Comparison of ENCODE assay signal across 19 cellular contexts in the genomic region with DNA sequence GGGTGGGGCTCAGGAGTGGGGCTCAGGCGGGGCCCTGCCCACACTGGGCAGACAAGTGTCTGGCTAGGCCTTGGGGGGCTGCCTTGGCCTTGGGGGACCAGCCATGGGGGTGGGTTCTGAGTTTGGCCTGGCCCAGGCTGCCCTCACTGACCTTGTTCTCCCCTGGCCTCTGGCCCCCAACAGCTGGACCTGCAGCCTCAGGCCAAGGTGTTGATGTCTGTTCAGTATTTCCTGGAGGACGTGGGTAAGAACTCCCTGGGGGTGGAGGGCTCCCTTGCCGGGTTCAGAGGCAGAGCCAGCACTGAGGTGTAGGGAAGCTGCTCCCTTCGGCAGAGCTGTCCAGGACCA. TPM values are rescaled to one million over a fixed set of nuclear protein-coding genes. Genes with fewer than 3 reads are reported as not detected.
DNase-seq lines count a peak whose midpoint lies in the region; ATAC-seq and TF ChIP-seq lines count a peak whose summit lies in the region.
"Had no signal": no experiment of that assay in that cellular context is flagged by ENCODE, and none has a peak within 500 bp of the region (broad histone marks: within the 10 kb centered on the region; RNA-seq: fewer than 3 reads in every experiment).

No MANE protein-coding gene starts in this region.

- no peaks in the 10 kb centered on the region for H3K4me1 ChIP-seq in aorta (ENCODE audit: control insufficient read depth in 1 of 2, insufficient read depth in 2 of 2, low read length in 2 of 2)
- H3K4me1 ChIP-seq: ascending aorta, psoas muscle had no signal

- H3K36me3 ChIP-seq in aorta (ENCODE audit: control insufficient read depth in 1 of 2, insufficient read depth in 2 of 2, low read length in 1 of 2), result peaks cover 0 to 18% of the 10 kb centered on the region in 2 donors

- no peaks in the 10 kb centered on the region for H3K27me3 ChIP-seq in aorta (ENCODE audit: control insufficient read depth in 1 of 2, insufficient read depth in 2 of 2, low read length in 1 of 2)
- H3K27me3 ChIP-seq: ascending aorta, esophagus muscularis mucosa, thyroid gland had no signal

- H3K9me3 ChIP-seq in aorta (ENCODE audit: control insufficient read depth, low read length), result no peaks in the 10 kb centered on the region
- H3K9me3 ChIP-seq: ascending aorta, esophagus muscularis mucosa, psoas muscle, thyroid gland had no signal

- POLR2A ChIA-PET in activated CD4-positive, alpha-beta T cell treated with anti-CD3 and anti-CD28 coated beads, Interleukin-2, amount 10 ng/mL, durations not matched to agents 7 days and 5 days (lab: Charles Lee), result no interaction called here

- peak overlapping the region; percentile 59 to 93 (median 79) for H3K27ac Mint-ChIP-seq in IgD-negative memory B cell
- no peak overlapping the region for H3K27ac Mint-ChIP-seq in Calu3 (ENCODE audit: unreplicated experiment)
- no peak overlapping the region for H3K27ac Mint-ChIP-seq in activated CD8-positive, alpha-beta memory T cell treated with anti-CD3 and anti-CD28 coated beads, Interleukin-2, amount 10 ng/mL, durations not matched to agents 7 days and 5 days
- H3K27ac Mint-ChIP-seq in activated CD4-positive, alpha-beta T cell treated with anti-CD3 and anti-CD28 coated beads, Interleukin-2, amount 10 ng/mL, durations not matched to agents 7 days and 5 days, result no peak overlapping the region
- H3K27ac Mint-ChIP-seq: activated CD4-positive, alpha-beta T cell treated with anti-CD3 and anti-CD28 coated beads, Interleukin-2, amount 10 ng/mL, durations not matched to agents 24 days and 14 days; T-cell had no signal

- ATAC-seq in GM19455 (IDR thresholded peaks at IDR 0.05; ENCODE audit: unreplicated experiment), result peak; percentile 32
- peak; percentile 7 for ATAC-seq in HG02870 (IDR thresholded peaks at IDR 0.05; ENCODE audit: unreplicated experiment)
- ATAC-seq in activated CD8-positive, alpha-beta memory T cell treated with anti-CD3 and anti-CD28 coated beads, Interleukin-2, amount 10 ng/mL, durations not matched to agents 7 days and 5 days, result no peak
- no peak for ATAC-seq in aorta (ENCODE audit: low FRiP score)
- ATAC-seq: psoas muscle, T-cell had no signal

- CTCF ChIA-PET in Calu3 (lab: Charles Lee), result no interaction called here
- CTCF ChIA-PET in activated CD8-positive, alpha-beta memory T cell treated with anti-CD3 and anti-CD28 coated beads, Interleukin-2, amount 10 ng/mL, durations not matched to agents 7 days and 5 days (lab: Charles Lee), result interaction anchor here (1.0 to 1.5 kb wide), 2 partner anchors 15 to 47 kb away, joined by 3 to 4 read pairs; no protein-coding TSS in a partner anchor
- CTCF ChIA-PET in activated CD4-positive, alpha-beta T cell treated with anti-CD3 and anti-CD28 coated beads, Interleukin-2, amount 10 ng/mL, durations not matched to agents 7 days and 5 days (lab: Charles Lee), result interaction anchor here (0.9 kb wide), 1 partner anchor 19 kb away, joined by 4 read pairs; no protein-coding TSS in a partner anchor

- H3K4me3 Mint-ChIP-seq in IgD-negative memory B cell (peak overlapping the region; percentile 60 to 88 (median 78)), Calu3 (ENCODE audit: low read depth, unreplicated experiment) (no peak overlapping the region)
- no peak overlapping the region for H3K4me3 Mint-ChIP-seq in activated CD8-positive, alpha-beta memory T cell treated with anti-CD3 and anti-CD28 coated beads, Interleukin-2, amount 10 ng/mL, durations not matched to agents 7 days and 5 days
- H3K4me3 Mint-ChIP-seq in activated CD4-positive, alpha-beta T cell treated with anti-CD3 and anti-CD28 coated beads, Interleukin-2, amount 10 ng/mL, durations not matched to agents 7 days and 5 days, result no peak overlapping the region
- H3K4me3 Mint-ChIP-seq: activated CD4-positive, alpha-beta T cell treated with anti-CD3 and anti-CD28 coated beads, Interleukin-2, amount 10 ng/mL, durations not matched to agents 24 days and 14 days; T-cell had no signal

- H3K9me3 Mint-ChIP-seq in IgD-negative memory B cell (no peaks in the 10 kb centered on the region), Calu3 (ENCODE audit: low read depth, unreplicated experiment) (no peaks in the 10 kb centered on the region)
- H3K9me3 Mint-ChIP-seq in activated CD8-positive, alpha-beta memory T cell treated with anti-CD3 and anti-CD28 coated beads, Interleukin-2, amount 10 ng/mL, durations not matched to agents 7 days and 5 days (ENCODE audit: low read depth), result no peaks in the 10 kb centered on the region
- no peaks in the 10 kb centered on the region for H3K9me3 Mint-ChIP-seq in activated CD4-positive, alpha-beta T cell treated with anti-CD3 and anti-CD28 coated beads, Interleukin-2, amount 10 ng/mL, durations not matched to agents 7 days and 5 days
- H3K9me3 Mint-ChIP-seq: activated CD4-positive, alpha-beta T cell treated with anti-CD3 and anti-CD28 coated beads, Interleukin-2, amount 10 ng/mL, durations not matched to agents 24 days and 14 days; T-cell had no signal

- intact Hi-C loops in Calu3 (cut with micrococcal nuclease; ENCODE audit: unreplicated experiment), result no loop called here
- intact Hi-C loops in aorta (cut with DNase I), result no loop called here

- H3K27me3 Mint-ChIP-seq in IgD-negative memory B cell (no peaks in the 10 kb centered on the region), Calu3 (ENCODE audit: unreplicated experiment) (no peaks in the 10 kb centered on the region)
- H3K27me3 Mint-ChIP-seq in activated CD8-positive, alpha-beta memory T cell treated with anti-CD3 and anti-CD28 coated beads, Interleukin-2, amount 10 ng/mL, durations not matched to agents 7 days and 5 days, result no peaks in the 10 kb centered on the region
- no peaks in the 10 kb centered on the region for H3K27me3 Mint-ChIP-seq in activated CD4-positive, alpha-beta T cell treated with anti-CD3 and anti-CD28 coated beads, Interleukin-2, amount 10 ng/mL, durations not matched to agents 7 days and 5 days
- H3K27me3 Mint-ChIP-seq: activated CD4-positive, alpha-beta T cell treated with anti-CD3 and anti-CD28 coated beads, Interleukin-2, amount 10 ng/mL, durations not matched to agents 24 days and 14 days; T-cell had no signal

- DNase-seq in Calu3 (no peak), aorta (no peak)
- DNase-seq in activated CD8-positive, alpha-beta memory T cell treated with anti-CD3 and anti-CD28 coated beads, Interleukin-2, amount 10 ng/mL, durations not matched to agents 7 days and 5 days, result no peak
- no peak for DNase-seq in activated CD4-positive, alpha-beta T cell treated with anti-CD3 and anti-CD28 coated beads, Interleukin-2, amount 10 ng/mL, durations not matched to agents 7 days and 5 days
- DNase-seq: activated CD4-positive, alpha-beta T cell treated with anti-CD3 and anti-CD28 coated beads, Interleukin-2, amount 10 ng/mL, durations not matched to agents 24 days and 14 days; cortex of kidney; DMS153; NCI-H1092 treated with DMSO at 0.1 percent for 48 hours; NCI-H345; PC-3; psoas muscle; thyroid gland had no signal

- no peak overlapping the region for H3K27ac ChIP-seq in aorta (ENCODE audit: low read depth in 1 of 2, low read length in 2 of 2)
- H3K27ac ChIP-seq: ascending aorta, esophagus muscularis mucosa, psoas muscle, thyroid gland had no signal

- H3K4me3 ChIP-seq in GM12875 (ENCODE audit: low read depth, low read length) (peak overlapping the region; percentile 11), aorta (ENCODE audit: low read length in 2 of 2) (no peak overlapping the region)
- H3K4me3 ChIP-seq: ascending aorta, esophagus muscularis mucosa, psoas muscle, thyroid gland had no signal

- TF ChIP-seq CTCF in GM12875 (IDR thresholded peaks at IDR 0.05; ENCODE audit: borderline replicate concordance, insufficient read depth, low read depth, low read length) (no peak), Calu3 (IDR thresholded peaks at IDR 0.05; ENCODE audit: unreplicated experiment) (no peak)

- 74 to 79% methylated on average over 4 of the region's 4 CpGs for WGBS in aorta, 2 donors

- BruUV-seq in Calu3 (replicated peaks; lab: Mats Ljungman, UMichigan), result no TSS peak

- no peaks in the 10 kb centered on the region for H3K36me3 Mint-ChIP-seq in IgD-negative memory B cell
- peaks cover 12% of the 10 kb centered on the region for H3K36me3 Mint-ChIP-seq in Calu3 (ENCODE audit: insufficient read depth, unreplicated experiment)
- H3K36me3 Mint-ChIP-seq in activated CD8-positive, alpha-beta memory T cell treated with anti-CD3 and anti-CD28 coated beads, Interleukin-2, amount 10 ng/mL, durations not matched to agents 7 days and 5 days, result peaks cover 2% of the 10 kb centered on the region
- H3K36me3 Mint-ChIP-seq in activated CD4-positive, alpha-beta T cell treated with anti-CD3 and anti-CD28 coated beads, Interleukin-2, amount 10 ng/mL, durations not matched to agents 7 days and 5 days (ENCODE audit: low read depth), result peaks cover 6% of the 10 kb centered on the region

- H3K4me1 Mint-ChIP-seq in IgD-negative memory B cell (peaks cover 35 to 49% (median 42%) of the 10 kb centered on the region in 3 donors), Calu3 (ENCODE audit: low read depth, unreplicated experiment) (no peaks in the 10 kb centered on the region)
- peaks cover 2% of the 10 kb centered on the region for H3K4me1 Mint-ChIP-seq in activated CD8-positive, alpha-beta memory T cell treated with anti-CD3 and anti-CD28 coated beads, Interleukin-2, amount 10 ng/mL, durations not matched to agents 7 days and 5 days
- no peaks in the 10 kb centered on the region for H3K4me1 Mint-ChIP-seq in activated CD4-positive, alpha-beta T cell treated with anti-CD3 and anti-CD28 coated beads, Interleukin-2, amount 10 ng/mL, durations not matched to agents 7 days and 5 days

RNA-seq across cellular contexts. Expression of a gene that starts 20.0 kb away (rescaled TPM):
- 69.2 TPM for polyA plus RNA-seq in IgD-negative memory B cell
- total RNA-seq in Calu3 (2022), result 24.4 and 25.2 TPM in 2 replicates
- 10 to 100 TPM; 17.2 to 18.7 TPM for total RNA-seq in activated CD8-positive, alpha-beta memory T cell treated with anti-CD3 and anti-CD28 coated beads, Interleukin-2, amount 10 ng/mL, durations not matched to agents 7 days and 5 days
- total RNA-seq in activated CD4-positive, alpha-beta T cell treated with anti-CD3 and anti-CD28 coated beads, Interleukin-2, amount 10 ng/mL, durations not matched to agents 7 days and 5 days, result 10 to 100 TPM; 19.9 to 23.5 TPM
- total RNA-seq in aorta, result 10 to 100 TPM; 23.6 to 33.4 TPM
- polyA plus RNA-seq in aorta, result 10 to 100 TPM; 16.1 to 30.8 TPM

RNA-seq across cellular contexts. Expression of a gene that starts 50.8 kb away (rescaled TPM):
- polyA plus RNA-seq in IgD-negative memory B cell (17.4 TPM), aorta (1 to 10 TPM; 5.0 to 5.8 TPM)
- total RNA-seq in Calu3 (2022) (30.5 and 35.0 TPM in 2 replicates), aorta (10 to 100 TPM; 11.9 to 16.6 TPM)
- total RNA-seq in activated CD8-positive, alpha-beta memory T cell treated with anti-CD3 and anti-CD28 coated beads, Interleukin-2, amount 10 ng/mL, durations not matched to agents 7 days and 5 days, result 10 to 100 TPM; 32.4 to 38.3 TPM
- 10 to 100 TPM; 33.3 to 34.1 TPM for total RNA-seq in activated CD4-positive, alpha-beta T cell treated with anti-CD3 and anti-CD28 coated beads, Interleukin-2, amount 10 ng/mL, durations not matched to agents 7 days and 5 days

Comparison
In these comparisons a context has a peak if more than half of its experiments do, and no peak if none do; other contexts are left out.
1. ATAC-seq: peak in GM19455 (single experiment) and HG02870 (single experiment); none in activated CD8-positive, alpha-beta memory T cell treated with anti-CD3 and anti-CD28 coated beads, Interleukin-2, amount 10 ng/mL, durations not matched to agents 7 days and 5 days (single experiment) and aorta (single experiment).
2. H3K27ac Mint-ChIP-seq: peak in IgD-negative memory B cell (3 of 3); none in Calu3 (single experiment), activated CD8-positive, alpha-beta memory T cell treated with anti-CD3 and anti-CD28 coated beads, Interleukin-2, amount 10 ng/mL, durations not matched to agents 7 days and 5 days (single experiment) and activated CD4-positive, alpha-beta T cell treated with anti-CD3 and anti-CD28 coated beads, Interleukin-2, amount 10 ng/mL, durations not matched to agents 7 days and 5 days (single experiment).
3. H3K4me3 Mint-ChIP-seq: peak in IgD-negative memory B cell (4 of 4); none in Calu3 (single experiment), activated CD8-positive, alpha-beta memory T cell treated with anti-CD3 and anti-CD28 coated beads, Interleukin-2, amount 10 ng/mL, durations not matched to agents 7 days and 5 days (single experiment) and activated CD4-positive, alpha-beta T cell treated with anti-CD3 and anti-CD28 coated beads, Interleukin-2, amount 10 ng/mL, durations not matched to agents 7 days and 5 days (single experiment).